Comparison of ENCODE assay signal across 40 cellular contexts in the genomic region with DNA sequence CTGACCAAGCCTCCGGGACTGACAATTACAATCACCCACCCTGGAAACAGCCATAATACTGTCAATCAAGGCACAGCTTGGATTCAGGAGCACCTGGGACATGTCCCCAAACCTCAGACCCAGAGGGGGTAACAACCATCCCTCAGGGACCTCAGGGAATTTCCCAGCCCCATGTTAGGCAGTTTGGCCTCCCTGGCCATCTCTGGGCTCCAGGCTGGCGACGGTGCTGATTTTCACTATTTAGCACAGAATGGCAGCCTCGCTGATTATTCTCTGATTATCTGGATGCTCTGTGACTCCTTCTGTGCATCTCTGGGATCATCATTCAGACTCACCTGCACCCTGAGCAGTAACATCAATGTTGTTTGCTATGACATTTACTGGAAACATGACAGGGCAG. TPM values are rescaled to one million over a fixed set of nuclear protein-coding genes. Genes with fewer than 3 reads are reported as not detected.
"Had no signal": no experiment of that assay in that cellular context is flagged by ENCODE, and none has a peak within 500 bp of the region (broad histone marks: within the 10 kb centered on the region; RNA-seq: fewer than 3 reads in every experiment).

No MANE protein-coding gene starts in this region.

- H3K27ac Mint-ChIP-seq: activated naive CD4-positive, alpha-beta T cell treated with anti-CD3 and anti-CD28 coated beads for 36 hours; activated naive CD8-positive, alpha-beta T cell treated with anti-CD3 and anti-CD28 coated beads for 36 hours; activated T-helper 1 cell treated with anti-CD3 and anti-CD28 coated beads, Interleukin-12 subunit alpha, Interleukin-12 subunit beta, Interleukin-2, Interleukin-4 antibody, amounts not matched to agents 30 ng/mL and 10 ng/mL and 1 ng/mL, durations not matched to agents 14 hours and 24 hours and 36 hours; natural killer cell treated with Interleukin-12 subunit alpha and Interleukin-12 subunit beta and Interleukin-15 and Interleukin-18, amount 100 ng/mL, for 72 hours; stimulated activated effector memory CD8-positive, alpha-beta T cell treated with anti-CD3 and anti-CD28 coated beads, Interleukin-12 subunit alpha, Interleukin-12 subunit beta, amount 100 ng/mL, for 72 hours; T-cell; T-helper 2 cell treated with Interferon-gamma antibody and Interleukin-4, amounts not matched to agents 5 μg/mL and 100 μg/mL, for 36 hours had no signal

- DNase-seq: activated CD4-positive, alpha-beta T cell treated with anti-CD3 and anti-CD28 coated beads for 4 hours; activated CD4-positive, alpha-beta T cell treated with anti-CD3 and anti-CD28 coated beads, Interleukin-2, amount 50 U/mL, for 4 hours; activated CD8-positive, alpha-beta memory T cell treated with anti-CD3 and anti-CD28 coated beads for 24 hours; activated effector memory CD4-positive, alpha-beta T cell treated with anti-CD3 and anti-CD28 coated beads, Interleukin-2, amount 50 U/mL, for 16 hours; activated naive CD4-positive, alpha-beta T cell treated with anti-CD3 and anti-CD28 coated beads for 36 hours; activated naive CD8-positive, alpha-beta T cell treated with anti-CD3 and anti-CD28 coated beads for 36 hours; activated T-cell treated with anti-CD3 and anti-CD28 coated beads, Interleukin-2, amount 50 U/mL, for 1 hour; adrenal gland; aorta; body of pancreas; cerebellar nuclear complex; colonic mucosa; effector memory CD4-positive, alpha-beta T cell; gastrocnemius medialis; glutamatergic neuron; islet precursor cell; left ventricle myocardium inferior; mesendoderm; ovary; sigmoid colon; small intestine; stimulated activated CD4-positive, alpha-beta T cell treated with anti-CD3 and anti-CD28 coated beads, Interleukin-4, amount 100 ng/mL, for 24 hours; stomach; T-cell; tibial artery; upper lobe of right lung had no signal

- H3K9me3 Mint-ChIP-seq: activated naive CD4-positive, alpha-beta T cell treated with anti-CD3 and anti-CD28 coated beads for 36 hours; activated naive CD8-positive, alpha-beta T cell treated with anti-CD3 and anti-CD28 coated beads for 36 hours; activated T-helper 1 cell treated with anti-CD3 and anti-CD28 coated beads, Interleukin-12 subunit alpha, Interleukin-12 subunit beta, Interleukin-2, Interleukin-4 antibody, amounts not matched to agents 30 ng/mL and 10 ng/mL and 1 ng/mL, durations not matched to agents 14 hours and 24 hours and 36 hours; natural killer cell treated with Interleukin-12 subunit alpha and Interleukin-12 subunit beta and Interleukin-15 and Interleukin-18, amount 100 ng/mL, for 72 hours; stimulated activated effector memory CD8-positive, alpha-beta T cell treated with anti-CD3 and anti-CD28 coated beads, Interleukin-12 subunit alpha, Interleukin-12 subunit beta, amount 100 ng/mL, for 72 hours; T-cell; T-helper 2 cell treated with Interferon-gamma antibody and Interleukin-4, amounts not matched to agents 5 μg/mL and 100 μg/mL, for 36 hours had no signal

- H3K36me3 ChIP-seq: adrenal gland, cardiac muscle cell, colonic mucosa, gastrocnemius medialis, left ventricle myocardium inferior, neutrophil, ovary, sigmoid colon, stomach, suprapubic skin, tibial artery, upper lobe of right lung had no signal

- H3K4me3 Mint-ChIP-seq: activated naive CD4-positive, alpha-beta T cell treated with anti-CD3 and anti-CD28 coated beads for 36 hours; activated naive CD8-positive, alpha-beta T cell treated with anti-CD3 and anti-CD28 coated beads for 36 hours; activated T-helper 1 cell treated with anti-CD3 and anti-CD28 coated beads, Interleukin-12 subunit alpha, Interleukin-12 subunit beta, Interleukin-2, Interleukin-4 antibody, amounts not matched to agents 30 ng/mL and 10 ng/mL and 1 ng/mL, durations not matched to agents 14 hours and 24 hours and 36 hours; natural killer cell treated with Interleukin-12 subunit alpha and Interleukin-12 subunit beta and Interleukin-15 and Interleukin-18, amount 100 ng/mL, for 72 hours; stimulated activated effector memory CD8-positive, alpha-beta T cell treated with anti-CD3 and anti-CD28 coated beads, Interleukin-12 subunit alpha, Interleukin-12 subunit beta, amount 100 ng/mL, for 72 hours; T-cell; T-helper 2 cell treated with Interferon-gamma antibody and Interleukin-4, amounts not matched to agents 5 μg/mL and 100 μg/mL, for 36 hours had no signal

- H3K36me3 Mint-ChIP-seq: activated naive CD8-positive, alpha-beta T cell treated with anti-CD3 and anti-CD28 coated beads for 36 hours; natural killer cell treated with Interleukin-12 subunit alpha and Interleukin-12 subunit beta and Interleukin-15 and Interleukin-18, amount 100 ng/mL, for 72 hours; stimulated activated effector memory CD8-positive, alpha-beta T cell treated with anti-CD3 and anti-CD28 coated beads, Interleukin-12 subunit alpha, Interleukin-12 subunit beta, amount 100 ng/mL, for 72 hours; T-cell had no signal

- H3K27me3 ChIP-seq: body of pancreas, colonic mucosa, ovary had no signal

- H3K4me3 ChIP-seq: adrenal gland, body of pancreas, cardiac muscle cell, colonic mucosa, gastrocnemius medialis, left ventricle myocardium inferior, lung, ovary, psoas muscle, sigmoid colon, stomach, suprapubic skin, tibial artery, upper lobe of right lung had no signal

- FAIRE-seq: small intestine, TTC549 had no signal

- H3K27ac ChIP-seq: adrenal gland, body of pancreas, cardiac muscle cell, colonic mucosa, gastrocnemius medialis, left ventricle myocardium inferior, neutrophil, ovary, psoas muscle, sigmoid colon, stomach, suprapubic skin, tibial artery, upper lobe of right lung, VCaP had no signal

- H3K4me1 ChIP-seq: adrenal gland, body of pancreas, colonic mucosa, gastrocnemius medialis, psoas muscle, sigmoid colon, stomach, suprapubic skin, tibial artery, upper lobe of right lung had no signal

- ATAC-seq: body of pancreas; gastrocnemius medialis; natural killer cell treated with Interleukin-12 subunit alpha and Interleukin-12 subunit beta and Interleukin-15 and Interleukin-18, amount 100 ng/mL, for 72 hours; psoas muscle; T-cell; upper lobe of right lung had no signal

- H3K9me3 ChIP-seq: adrenal gland, body of pancreas, colonic mucosa, gastrocnemius medialis, left ventricle myocardium inferior, neutrophil, ovary, psoas muscle, sigmoid colon, stomach, suprapubic skin, tibial artery, upper lobe of right lung had no signal

- H3K4me1 Mint-ChIP-seq: stimulated activated effector memory CD8-positive, alpha-beta T cell treated with anti-CD3 and anti-CD28 coated beads, Interleukin-12 subunit alpha, Interleukin-12 subunit beta, amount 100 ng/mL, for 72 hours had no signal

RNA-seq across cellular contexts. Expression of gene VPREB1, which starts 45.8 kb away (rescaled TPM):
- total RNA-seq: activated naive CD4-positive, alpha-beta T cell treated with anti-CD3 and anti-CD28 coated beads for 36 hours; activated naive CD8-positive, alpha-beta T cell treated with anti-CD3 and anti-CD28 coated beads for 36 hours; activated T-helper 1 cell treated with anti-CD3 and anti-CD28 coated beads, Interleukin-12 subunit alpha, Interleukin-12 subunit beta, Interleukin-2, Interleukin-4 antibody, amounts not matched to agents 30 ng/mL and 10 ng/mL and 1 ng/mL, durations not matched to agents 14 hours and 24 hours and 36 hours; adrenal gland; aorta; body of pancreas; cardiac muscle cell; colonic mucosa; dermis microvascular lymphatic vessel endothelial cell; epithelial cell of proximal tubule; gastrocnemius medialis; left ventricle myocardium inferior; lung; mononuclear cell; natural killer cell treated with Interleukin-12 subunit alpha and Interleukin-12 subunit beta and Interleukin-15 and Interleukin-18, amount 100 ng/mL, for 72 hours; ovary; psoas muscle; sigmoid colon; suprapubic skin; T-cell; upper lobe of right lung had no signal
- polyA plus RNA-seq: adrenal gland, aorta, cardiac muscle cell, ovary, psoas muscle had no signal
